In the genomic region with DNA sequence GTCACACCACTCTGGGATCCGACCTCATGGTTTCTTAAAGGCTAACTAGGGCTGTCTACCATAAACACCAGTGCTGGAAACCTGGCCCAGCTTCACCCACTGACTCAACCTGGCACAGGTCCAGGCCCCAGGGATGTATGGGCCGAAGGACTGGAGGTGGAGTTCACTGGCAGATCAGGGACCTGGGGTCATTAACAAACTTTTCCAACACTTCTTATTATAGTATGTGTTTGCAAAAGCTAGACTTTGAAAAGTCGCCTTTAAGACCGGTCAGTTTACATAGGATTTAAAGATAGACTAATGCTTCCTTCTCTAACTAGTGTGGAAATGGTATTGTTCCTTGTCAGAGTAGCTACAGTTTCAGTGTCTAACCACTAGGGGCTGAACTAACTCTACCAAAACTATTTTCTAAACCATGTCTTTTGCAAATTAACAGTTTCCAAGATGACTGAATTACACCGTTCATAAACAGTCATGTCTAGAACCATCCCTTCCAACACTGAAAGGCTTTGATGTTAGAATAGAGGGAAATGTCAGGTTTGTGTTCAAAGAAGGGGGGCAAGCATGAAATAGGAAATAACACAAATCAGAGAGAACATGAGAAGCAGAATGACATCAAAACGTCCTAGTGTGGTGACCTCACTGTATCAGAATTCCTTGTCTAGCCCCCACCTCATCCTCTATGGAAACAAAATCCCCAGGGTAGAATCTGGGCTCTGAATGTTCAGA, we compare ENCODE assay signal across 8 cellular contexts. TPM values are rescaled to one million over a fixed set of nuclear protein-coding genes. Genes with fewer than 3 reads are reported as not detected.
A peak's percentile ranks its signal among the peaks of the same experiment; 100 is the strongest.
DNase-seq lines count a peak whose midpoint lies in the region; ATAC-seq and TF ChIP-seq lines count a peak whose summit lies in the region.

No MANE protein-coding gene starts in this region.

- H3K27ac Mint-ChIP-seq in MCF 10A (ENCODE audit: low read depth, unreplicated experiment) = peak overlapping the region; percentile 73

- no peaks in the 10 kb centered on the region for H3K27me3 Mint-ChIP-seq in MCF 10A (ENCODE audit: insufficient read depth, unreplicated experiment)

- no peaks in the 10 kb centered on the region for H3K27me3 ChIP-seq in OCI-LY1 (ENCODE audit: insufficient read depth, low read length)

- DNase-seq in AG08395 (ENCODE audit: low spot score) (peak; percentile 72), GM10248 (ENCODE audit: extremely low spot score) (peak; percentile 53), MCF 10A (ENCODE audit: unreplicated experiment) (peak; percentile 95), inferior parietal cortex (ENCODE audit: extremely low spot score) (peak; percentile 77), NCI-H187 (lab: John Stamatoyannopoulos, UW) (no peak)

- no peaks in the 10 kb centered on the region for H3K9me3 Mint-ChIP-seq in MCF 10A (ENCODE audit: unreplicated experiment)

- H4K20me1 ChIP-seq in OCI-LY1 (ENCODE audit: insufficient read depth, low read length) = no peaks in the 10 kb centered on the region

- no peaks in the 10 kb centered on the region for H3K9me3 ChIP-seq in OCI-LY1 (ENCODE audit: low read length)

- H3K4me3 Mint-ChIP-seq in MCF 10A (ENCODE audit: unreplicated experiment) = peak overlapping the region; percentile 1

- peak; percentile 56 for ATAC-seq in HG03442 (IDR thresholded peaks at IDR 0.05; ENCODE audit: unreplicated experiment)

- TSS peak; percentile 41 for BruUV-seq in MCF 10A (replicated peaks; lab: Mats Ljungman, UMichigan)

- no peak overlapping the region for H2AFZ ChIP-seq in OCI-LY1 (ENCODE audit: low read length)

- peaks cover 21% of the 10 kb centered on the region; the same call in 1 of the 2 replicates for H3K36me3 ChIP-seq in OCI-LY1 (ENCODE audit: insufficient read depth, low read length)

- H3K27ac ChIP-seq in OCI-LY1 (ENCODE audit: low read depth, low read length, poor library complexity, severe bottlenecking) (no peak overlapping the region), skin epidermis (peak overlapping the region in 16 of 21 experiments; percentile 19 to 70 (median 46))

- peak; percentile 77 for TF ChIP-seq CTCF in GM10248 (IDR thresholded peaks at IDR 0.05; ENCODE audit: control extremely low read depth, extremely low read depth, low read depth, missing control alignments)
- peak; percentile 96 for TF ChIP-seq CTCF in OCI-LY1 (IDR thresholded peaks at IDR 0.05; ENCODE audit: low read length)
- TF ChIP-seq CTCF in MCF 10A (IDR thresholded peaks at IDR 0.05; ENCODE audit: unreplicated experiment) = peak; percentile 80

- H3K4me1 ChIP-seq in OCI-LY1 (ENCODE audit: insufficient read depth, low read length, severe bottlenecking) = no peaks in the 10 kb centered on the region

- CTCF ChIA-PET in GM10248 (lab: Yijun Ruan, JAX) = interaction anchor here (0.7 to 5.5 kb wide), 44 partner anchors 10 to 410 kb away, joined by 3 to 79 read pairs (median 4); a partner anchor contains a TSS
- CTCF ChIA-PET in MCF 10A (lab: Yijun Ruan, JAX) = interaction anchor here (0.5 to 8.6 kb wide), 43 partner anchors 11 to 238 kb away, joined by 3 to 203 read pairs (median 4); a partner anchor contains a TSS

- H3F3A ChIP-seq in OCI-LY1 (ENCODE audit: insufficient read depth, low read length) = no peaks in the 10 kb centered on the region

- H3K9ac ChIP-seq in OCI-LY1 (ENCODE audit: low read length) = no peak overlapping the region

- intact Hi-C loops in MCF 10A (cut with micrococcal nuclease) = loop anchor here (1.0 to 10.0 kb wide), 8 partner anchors 30 to 447 kb away; a partner anchor contains a TSS

- no peak overlapping the region for H3K4me2 ChIP-seq in OCI-LY1 (ENCODE audit: low read length)

- POLR2A ChIA-PET in GM10248 (lab: Yijun Ruan, JAX) = no interaction called here
- POLR2A ChIA-PET in MCF 10A (lab: Yijun Ruan, JAX) = interaction anchor here (0.6 to 13.6 kb wide), 33 partner anchors 9 to 388 kb away, joined by 3 to 315 read pairs (median 4); a partner anchor contains a TSS

- peaks cover 71% of the 10 kb centered on the region for H3K36me3 Mint-ChIP-seq in MCF 10A (ENCODE audit: insufficient read depth, unreplicated experiment)

- H3K79me2 ChIP-seq in OCI-LY1 (ENCODE audit: insufficient read depth, low read length) = no peaks in the 10 kb centered on the region

- H3K4me3 ChIP-seq in OCI-LY1 (ENCODE audit: low read depth, low read length, poor library complexity, severe bottlenecking) = no peak overlapping the region
- no peak overlapping the region for H3K4me3 ChIP-seq in skin epidermis

- H3K4me1 Mint-ChIP-seq in MCF 10A (ENCODE audit: insufficient read depth, unreplicated experiment) = peaks cover 23% of the 10 kb centered on the region

- no peaks in the 10 kb centered on the region for H3K9me2 ChIP-seq in OCI-LY1 (ENCODE audit: low read depth, low read length)

RNA-seq across cellular contexts. Expression of a gene that starts 29.7 kb away (rescaled TPM):
- total RNA-seq in MCF 10A (2022) = 31.8 and 46.7 TPM in 2 replicates

RNA-seq across cellular contexts. Expression of a gene that starts 32.9 kb away (rescaled TPM):
- total RNA-seq in MCF 10A (2022) = 13.2 and 15.0 TPM in 2 replicates

Comparison
In these comparisons a context has a peak if more than half of its experiments do, and no peak if none do; other contexts are left out.
1. DNase-seq: peak in AG08395 (single experiment), GM10248 (single experiment), MCF 10A (single experiment) and inferior parietal cortex (single experiment); none in NCI-H187 (0 of 2).
2. Peak in every context shown above with its lines, with median percentiles within 50 percentile points of each other: CTCF ChIP-seq.